ENCODE assay signal across 8 cellular contexts in the genomic region with DNA sequence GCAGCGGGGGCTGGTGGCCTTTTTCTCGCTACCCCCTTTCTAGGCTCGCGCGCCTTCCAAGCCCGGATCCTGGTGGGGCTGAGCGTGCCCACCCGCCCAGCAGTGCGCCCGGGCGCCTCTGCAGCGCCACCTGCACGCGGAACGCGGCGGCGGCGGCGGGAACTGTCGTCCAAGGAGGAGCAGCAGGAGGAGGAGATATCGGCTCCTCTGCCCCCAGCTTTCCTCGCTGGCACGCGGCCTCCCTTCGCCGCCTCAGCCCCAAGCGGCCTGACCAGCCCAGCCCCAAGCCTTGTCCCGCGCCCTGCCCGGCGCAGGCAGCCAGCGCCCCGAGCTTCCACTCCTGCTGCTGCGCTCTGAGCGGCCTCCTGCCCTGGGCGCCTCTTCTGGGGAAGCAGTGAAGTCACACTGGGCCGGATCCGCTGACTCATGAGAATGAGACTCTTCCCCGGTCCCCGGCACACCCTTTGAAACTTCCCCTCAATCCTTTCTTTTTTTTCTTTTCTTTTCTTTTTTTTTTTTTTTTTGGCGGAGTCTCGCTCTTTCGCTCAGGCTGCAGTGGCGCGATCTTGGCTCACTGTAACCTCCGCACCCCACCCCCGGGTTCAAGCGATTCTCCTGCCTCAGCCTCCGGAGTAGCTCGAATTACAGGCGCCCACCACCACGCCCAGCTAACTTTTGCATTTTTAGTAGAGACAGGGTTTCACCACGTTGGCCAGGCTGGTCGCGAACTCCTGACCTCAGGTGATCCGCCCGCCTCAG. TPM values are rescaled to one million over a fixed set of nuclear protein-coding genes. Genes with fewer than 3 reads are reported as not detected.
DNase-seq lines count a peak whose midpoint lies in the region; ATAC-seq and TF ChIP-seq lines count a peak whose summit lies in the region.

No MANE protein-coding gene starts in this region.

- H3K4me1 ChIP-seq in effector memory CD4-positive, alpha-beta T cell (ENCODE audit: control insufficient read depth, insufficient read depth, low read length, poor library complexity, severe bottlenecking), result peaks cover 11% of the 10 kb centered on the region

- H3K4me3 ChIP-seq in HFF-Myc (replicated peaks; ENCODE audit: low read depth, low read length), result peak overlapping the region; percentile 22
- peak overlapping the region; percentile 59 for H3K4me3 ChIP-seq in effector memory CD4-positive, alpha-beta T cell (ENCODE audit: insufficient read depth, low read depth, low read length, poor library complexity, severe bottlenecking)

- intact Hi-C loops in activated CD4-positive, alpha-beta memory T cell treated with anti-CD3 and anti-CD28 coated beads for 36 hours (cut with micrococcal nuclease), result loop anchor here (1.0 to 2.0 kb wide), 2 partner anchors 28 to 39 kb away; no protein-coding TSS in a partner anchor

- H3K4me3 Mint-ChIP-seq in activated CD4-positive, alpha-beta memory T cell treated with anti-CD3 and anti-CD28 coated beads for 36 hours, result peak overlapping the region; percentile 64

- POLR2A ChIA-PET in activated CD4-positive, alpha-beta memory T cell treated with anti-CD3 and anti-CD28 coated beads for 36 hours (lab: Charles Lee), result interaction anchor here (1.0 to 2.4 kb wide), 3 partner anchors 11 to 45 kb away, joined by 3 to 17 read pairs (median 4); partner anchors contain the start of genes AIFM1 and ELF4

- H3K27me3 Mint-ChIP-seq in activated CD4-positive, alpha-beta memory T cell treated with anti-CD3 and anti-CD28 coated beads for 36 hours, result no peaks in the 10 kb centered on the region

- no peaks in the 10 kb centered on the region for H3K9me3 Mint-ChIP-seq in activated CD4-positive, alpha-beta memory T cell treated with anti-CD3 and anti-CD28 coated beads for 36 hours

- ATAC-seq in GM18861 (IDR thresholded peaks at IDR 0.05; ENCODE audit: unreplicated experiment), result no peak

- no peaks in the 10 kb centered on the region for H3K9me3 ChIP-seq in effector memory CD4-positive, alpha-beta T cell (ENCODE audit: control insufficient read depth, low read length)

- CTCF ChIA-PET in activated CD4-positive, alpha-beta memory T cell treated with anti-CD3 and anti-CD28 coated beads for 36 hours (lab: Charles Lee), result interaction anchor here (0.8 to 8.0 kb wide), 13 partner anchors 9 to 90 kb away, joined by 3 to 125 read pairs (median 4); no protein-coding TSS in a partner anchor

- no peaks in the 10 kb centered on the region for H3K36me3 ChIP-seq in effector memory CD4-positive, alpha-beta T cell (ENCODE audit: control insufficient read depth, insufficient read depth, low read length)

- DNase-seq in GM10266 (ENCODE audit: extremely low spot score) (peak; percentile 68), HFF-Myc (ENCODE audit: extremely low read depth, low read depth) (peak; percentile 29), NCI-H2171 (lab: John Stamatoyannopoulos, UW) (peak; percentile 55), lung microvascular endothelial cell (ENCODE audit: low read depth in 2 of 2) (peak; percentile 51 to 83)
- DNase-seq in activated CD4-positive, alpha-beta memory T cell treated with anti-CD3 and anti-CD28 coated beads for 36 hours, result peak; percentile 76
- peak; percentile 40 to 57 (median 54) for DNase-seq in effector memory CD4-positive, alpha-beta T cell
- DNase-seq in stimulated activated CD4-positive, alpha-beta T cell treated with anti-CD3 and anti-CD28 coated beads, TNF-alpha, amount 100 ng/mL, for 48 hours (ENCODE audit: low read depth in 3 of 3), result peak; percentile 26 to 38 (median 26)

- H3K27me3 ChIP-seq in effector memory CD4-positive, alpha-beta T cell (replicated peaks; ENCODE audit: control insufficient read depth, insufficient read depth, low read length, poor library complexity, severe bottlenecking), result no peaks in the 10 kb centered on the region

- peak overlapping the region; percentile 74 for H3K27ac Mint-ChIP-seq in activated CD4-positive, alpha-beta memory T cell treated with anti-CD3 and anti-CD28 coated beads for 36 hours

- TF ChIP-seq CTCF in GM10266 (IDR thresholded peaks at IDR 0.05; ENCODE audit: control insufficient read depth, insufficient read depth, low read depth, missing control alignments) (peak; percentile 76), HFF-Myc (IDR thresholded peaks at IDR 0.05; ENCODE audit: low read depth, low read length, missing control alignments) (peak; percentile 56)

- H3K4me1 Mint-ChIP-seq in activated CD4-positive, alpha-beta memory T cell treated with anti-CD3 and anti-CD28 coated beads for 36 hours (ENCODE audit: low read depth), result peaks cover 24% of the 10 kb centered on the region

- H3K27ac ChIP-seq in effector memory CD4-positive, alpha-beta T cell (ENCODE audit: insufficient read depth, low read length, poor library complexity, severe bottlenecking), result peak overlapping the region; percentile 25

- H3K36me3 Mint-ChIP-seq in activated CD4-positive, alpha-beta memory T cell treated with anti-CD3 and anti-CD28 coated beads for 36 hours, result peaks cover 3% of the 10 kb centered on the region

RNA-seq across cellular contexts. Expression of gene ELF4, which starts 10.6 kb away (rescaled TPM):
- total RNA-seq in activated CD4-positive, alpha-beta memory T cell treated with anti-CD3 and anti-CD28 coated beads for 36 hours, result 10 to 100 TPM; 28.0 to 28.2 TPM
- 9.7 and 10.2 TPM in 2 replicates for total RNA-seq in lung microvascular endothelial cell

RNA-seq across cellular contexts. Expression of gene AIFM1, which starts 44.7 kb away (rescaled TPM):
- 10 to 100 TPM; 60.9 to 61.2 TPM for total RNA-seq in activated CD4-positive, alpha-beta memory T cell treated with anti-CD3 and anti-CD28 coated beads for 36 hours
- total RNA-seq in lung microvascular endothelial cell, result 8.7 and 11.6 TPM in 2 replicates

RNA-seq across cellular contexts. Expression of gene RAB33A, which starts 50.8 kb away (rescaled TPM):
- 10 to 100 TPM; 29.6 to 30.1 TPM for total RNA-seq in activated CD4-positive, alpha-beta memory T cell treated with anti-CD3 and anti-CD28 coated beads for 36 hours
- total RNA-seq in lung microvascular endothelial cell, result 0.40 and 0.44 TPM in 2 replicates

Comparison
In these comparisons a context has a peak if more than half of its experiments do, and no peak if none do; other contexts are left out.
1. DNase-seq: peak in every context shown above with its lines; median percentile 76 in activated CD4-positive, alpha-beta memory T cell treated with anti-CD3 and anti-CD28 coated beads for 36 hours; 68 in GM10266; 67 in lung microvascular endothelial cell; 55 in NCI-H2171; 54 in effector memory CD4-positive, alpha-beta T cell; 29 in HFF-Myc; 26 in stimulated activated CD4-positive, alpha-beta T cell treated with anti-CD3 and anti-CD28 coated beads, TNF-alpha, amount 100 ng/mL, for 48 hours.
2. RNA of gene RAB33A, which starts 50.8 kb away (total RNA-seq): 29.6 to 30.1 TPM in activated CD4-positive, alpha-beta memory T cell treated with anti-CD3 and anti-CD28 coated beads for 36 hours; 0.40 to 0.44 TPM in lung microvascular endothelial cell; every median in the first group is over 10 times any median in the second.